Comparison of ENCODE assay signal across 8 cellular contexts in genomic region chr20:33668087-33668790, GRCh38. TPM values are rescaled to one million over a fixed set of nuclear protein-coding genes. Genes with fewer than 3 reads are reported as not detected.
A peak's percentile ranks its signal among the peaks of the same experiment; 100 is the strongest.
DNase-seq lines count a peak whose midpoint lies in the region; ATAC-seq and TF ChIP-seq lines count a peak whose summit lies in the region.

No MANE protein-coding gene starts in this region.

- no peaks in the 10 kb centered on the region for H3K27me3 Mint-ChIP-seq in activated naive CD8-positive, alpha-beta T cell treated with anti-CD3 and anti-CD28 coated beads, Interleukin-2, amount 50 U/mL, for 24 hours
- peaks cover 2 to 6% (median 4%) of the 10 kb centered on the region in 3 donors for H3K27me3 Mint-ChIP-seq in immature natural killer cell (ENCODE audit: low read depth in 3 of 3)

- DNase-seq in AG09319 (ENCODE audit: extremely low read depth, low read depth): no peak
- peak; percentile 60 for DNase-seq in NOMO-1 treated with dmso at 0.1 percent for 144 hours (lab: John Stamatoyannopoulos, UW; ENCODE audit: unreplicated experiment)
- DNase-seq in activated naive CD8-positive, alpha-beta T cell treated with anti-CD3 and anti-CD28 coated beads, Interleukin-2, amount 50 U/mL, for 24 hours: peak; percentile 83
- DNase-seq in immature natural killer cell: no peak
- DNase-seq in stimulated activated CD4-positive, alpha-beta T cell treated with anti-CD3 and anti-CD28 coated beads, TNF-alpha, amount 100 ng/mL, for 4 hours (ENCODE audit: low read depth in 3 of 3): peak in 2 of 3 experiments; percentile 46 to 53
- no peak for DNase-seq in COR-L47 (lab: John Stamatoyannopoulos, UW)
- no peak for DNase-seq in HK-2 (ENCODE audit: unreplicated experiment)

- H3K27ac Mint-ChIP-seq in activated naive CD8-positive, alpha-beta T cell treated with anti-CD3 and anti-CD28 coated beads, Interleukin-2, amount 50 U/mL, for 24 hours: no peak overlapping the region
- H3K27ac Mint-ChIP-seq in immature natural killer cell: peak overlapping the region in 5 of 6 donors; percentile 40 to 62 (median 50)

- H3K4me1 Mint-ChIP-seq in activated naive CD8-positive, alpha-beta T cell treated with anti-CD3 and anti-CD28 coated beads, Interleukin-2, amount 50 U/mL, for 24 hours: peaks cover 27% of the 10 kb centered on the region
- peaks cover 34 to 38% of the 10 kb centered on the region in 2 donors for H3K4me1 Mint-ChIP-seq in immature natural killer cell

- peaks cover 4% of the 10 kb centered on the region for H3K36me3 Mint-ChIP-seq in activated naive CD8-positive, alpha-beta T cell treated with anti-CD3 and anti-CD28 coated beads, Interleukin-2, amount 50 U/mL, for 24 hours (ENCODE audit: low read depth)
- H3K36me3 Mint-ChIP-seq in immature natural killer cell: no peaks in the 10 kb centered on the region

- peak overlapping the region; percentile 78 for H3K4me3 Mint-ChIP-seq in activated naive CD8-positive, alpha-beta T cell treated with anti-CD3 and anti-CD28 coated beads, Interleukin-2, amount 50 U/mL, for 24 hours
- H3K4me3 Mint-ChIP-seq in immature natural killer cell: peak overlapping the region; percentile 76 to 95 (median 79)

- ATAC-seq in GM19452 (IDR thresholded peaks at IDR 0.05; ENCODE audit: unreplicated experiment): peak; percentile 48
- ATAC-seq in activated naive CD8-positive, alpha-beta T cell treated with anti-CD3 and anti-CD28 coated beads, Interleukin-2, amount 50 U/mL, for 24 hours: peak; percentile 51

- peak; percentile 90 for TF ChIP-seq CTCF in AG09319 (IDR thresholded peaks at IDR 0.05; ENCODE audit: low read depth, low read length)

- no peaks in the 10 kb centered on the region for H3K9me3 Mint-ChIP-seq in activated naive CD8-positive, alpha-beta T cell treated with anti-CD3 and anti-CD28 coated beads, Interleukin-2, amount 50 U/mL, for 24 hours
- H3K9me3 Mint-ChIP-seq in immature natural killer cell: no peaks in the 10 kb centered on the region

RNA-seq across cellular contexts. Expression of gene ACTL10, which starts 1.5 kb away (rescaled TPM):
- 1 to 10 TPM; 3.4 to 7.0 (median 3.9) TPM for polyA plus RNA-seq in immature natural killer cell

RNA-seq across cellular contexts. Expression of gene NECAB3, which starts 6.0 kb away (rescaled TPM):
- polyA plus RNA-seq in immature natural killer cell: 1 to 10 TPM; 2.5 to 3.8 (median 2.9) TPM

RNA-seq across cellular contexts. Expression of gene C20orf144, which starts 6.1 kb away (rescaled TPM):
- under 1 TPM in 2 of 3 donors, not detected in 1; 0.13 to 0.22 TPM for polyA plus RNA-seq in immature natural killer cell

RNA-seq across cellular contexts. Expression of gene E2F1, which starts 17.9 kb away (rescaled TPM):
- polyA plus RNA-seq in immature natural killer cell: 1 to 10 TPM; 1.5 to 2.5 (median 1.8) TPM

RNA-seq across cellular contexts. Expression of gene PXMP4, which starts 51.9 kb away (rescaled TPM):
- 10 to 100 TPM in 2 of 3 donors, 1 to 10 TPM in 1; 6.8 to 16.6 (median 14.1) TPM for polyA plus RNA-seq in immature natural killer cell

Comparison
In these comparisons a context has a peak if more than half of its experiments do, and no peak if none do; other contexts are left out.
1. DNase-seq: peak in NOMO-1 treated with dmso at 0.1 percent for 144 hours (single experiment), activated naive CD8-positive, alpha-beta T cell treated with anti-CD3 and anti-CD28 coated beads, Interleukin-2, amount 50 U/mL, for 24 hours (single experiment) and stimulated activated CD4-positive, alpha-beta T cell treated with anti-CD3 and anti-CD28 coated beads, TNF-alpha, amount 100 ng/mL, for 4 hours (2 of 3); none in AG09319 (single experiment), immature natural killer cell (0 of 3), COR-L47 (single experiment) and HK-2 (single experiment).